In the genomic region with DNA sequence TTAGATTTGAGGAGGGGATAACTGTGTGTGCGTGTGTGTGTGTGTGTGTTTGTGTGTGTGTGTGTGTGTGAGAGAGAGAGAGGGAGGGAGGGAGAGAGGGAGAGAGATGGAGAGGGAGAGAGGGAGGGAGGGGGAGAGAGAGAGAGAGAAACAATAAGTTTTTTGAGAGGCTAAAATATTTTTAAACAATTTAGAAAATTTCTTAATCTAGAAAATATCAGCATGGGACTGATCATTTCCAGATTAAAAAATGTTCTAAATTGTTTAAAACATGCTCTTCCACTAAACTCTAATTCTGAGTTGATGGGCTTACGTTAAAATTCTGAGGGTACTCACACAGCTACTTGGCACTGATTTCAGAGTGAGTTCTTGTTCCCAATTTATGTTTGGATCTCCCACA, we compare ENCODE assay signal across 31 cellular contexts.
"Had no signal": no experiment of that assay in that cellular context is flagged by ENCODE, and none has a peak within 500 bp of the region (broad histone marks: within the 10 kb centered on the region; RNA-seq: fewer than 3 reads in every experiment).

No MANE protein-coding gene starts in this region.

- H3K4me1 ChIP-seq: body of pancreas had no signal

- FAIRE-seq: colon had no signal

- H3K36me3 ChIP-seq: adrenal gland, esophagus muscularis mucosa, gastroesophageal sphincter, heart right ventricle had no signal

- ATAC-seq: activated CD4-positive, alpha-beta T cell treated with anti-CD3 and anti-CD28 coated beads for 36 hours; activated CD8-positive, alpha-beta memory T cell treated with anti-CD3 and anti-CD28 coated beads, Interleukin-2, amount 10 ng/mL, durations not matched to agents 7 days and 5 days; activated CD8-positive, alpha-beta T cell treated with anti-CD3 and anti-CD28 coated beads, Interleukin-2, amount 10 ng/mL, durations not matched to agents 7 days and 5 days; activated naive CD8-positive, alpha-beta T cell treated with anti-CD3 and anti-CD28 coated beads, Interleukin-2, amount 50 U/mL, for 24 hours; body of pancreas; effector memory CD8-positive, alpha-beta T cell; gastroesophageal sphincter; heart right ventricle; T-helper 17 cell had no signal

- DNase-seq: activated CD4-positive, alpha-beta memory T cell treated with anti-CD3 and anti-CD28 coated beads for 36 hours; activated CD4-positive, alpha-beta T cell treated with anti-CD3 and anti-CD28 coated beads for 36 hours; activated CD4-positive, alpha-beta T cell treated with anti-CD3 and anti-CD28 coated beads, Interleukin-2, amount 10 ng/mL, durations not matched to agents 24 days and 14 days; activated CD4-positive, CD25-positive, alpha-beta regulatory T cell; activated CD4-positive, CD25-positive, alpha-beta regulatory T cell treated with anti-CD3 and anti-CD28 coated beads, Interleukin-2, amount 50 U/mL, for 72 hours; activated CD8-positive, alpha-beta memory T cell treated with anti-CD3 and anti-CD28 coated beads, Interleukin-2, amount 10 ng/mL, durations not matched to agents 7 days and 5 days; activated CD8-positive, alpha-beta memory T cell treated with anti-CD3 and anti-CD28 coated beads, Interleukin-2, amount 50 U/mL, for 4 hours; activated CD8-positive, alpha-beta T cell treated with anti-CD3 and anti-CD28 coated beads, Interleukin-2, amount 10 ng/mL, durations not matched to agents 7 days and 5 days; activated effector memory CD4-positive, alpha-beta T cell treated with anti-CD3 and anti-CD28 coated beads, Interleukin-2, amount 50 U/mL, for 16 hours; activated naive CD4-positive, alpha-beta T cell treated with anti-CD3 and anti-CD28 coated beads for 36 hours; activated naive CD8-positive, alpha-beta T cell treated with anti-CD3 and anti-CD28 coated beads for 36 hours; activated naive CD8-positive, alpha-beta T cell treated with anti-CD3 and anti-CD28 coated beads, Interleukin-2, amount 50 U/mL, for 24 hours; activated T-cell treated with anti-CD3 and anti-CD28 coated beads, Interleukin-2, amount 50 U/mL, for 1 hour; activated T-cell treated with anti-CD3 and anti-CD28 coated beads, Interleukin-2, amount 50 U/mL, for 48 hours; adrenal gland; amygdala; aorta; body of pancreas; caudate nucleus; cortex of kidney; dermis blood vessel endothelial cell; effector CD4-positive, alpha-beta T cell; effector memory CD8-positive, alpha-beta T cell; erythroblast; foreskin melanocyte; heart right ventricle; T-helper 17 cell; T1000 had no signal

- H3K9me3 ChIP-seq: adrenal gland, body of pancreas, esophagus muscularis mucosa, gastroesophageal sphincter had no signal

- H3K27me3 ChIP-seq: adrenal gland, body of pancreas, esophagus muscularis mucosa, gastroesophageal sphincter, heart right ventricle had no signal

- H3K27ac ChIP-seq: adrenal gland, body of pancreas, esophagus muscularis mucosa, gastroesophageal sphincter, heart right ventricle had no signal

- H3K4me3 ChIP-seq: adrenal gland, body of pancreas, esophagus muscularis mucosa, gastroesophageal sphincter, heart right ventricle had no signal
